ENCODE assay signal across 8 cellular contexts in the genomic region with DNA sequence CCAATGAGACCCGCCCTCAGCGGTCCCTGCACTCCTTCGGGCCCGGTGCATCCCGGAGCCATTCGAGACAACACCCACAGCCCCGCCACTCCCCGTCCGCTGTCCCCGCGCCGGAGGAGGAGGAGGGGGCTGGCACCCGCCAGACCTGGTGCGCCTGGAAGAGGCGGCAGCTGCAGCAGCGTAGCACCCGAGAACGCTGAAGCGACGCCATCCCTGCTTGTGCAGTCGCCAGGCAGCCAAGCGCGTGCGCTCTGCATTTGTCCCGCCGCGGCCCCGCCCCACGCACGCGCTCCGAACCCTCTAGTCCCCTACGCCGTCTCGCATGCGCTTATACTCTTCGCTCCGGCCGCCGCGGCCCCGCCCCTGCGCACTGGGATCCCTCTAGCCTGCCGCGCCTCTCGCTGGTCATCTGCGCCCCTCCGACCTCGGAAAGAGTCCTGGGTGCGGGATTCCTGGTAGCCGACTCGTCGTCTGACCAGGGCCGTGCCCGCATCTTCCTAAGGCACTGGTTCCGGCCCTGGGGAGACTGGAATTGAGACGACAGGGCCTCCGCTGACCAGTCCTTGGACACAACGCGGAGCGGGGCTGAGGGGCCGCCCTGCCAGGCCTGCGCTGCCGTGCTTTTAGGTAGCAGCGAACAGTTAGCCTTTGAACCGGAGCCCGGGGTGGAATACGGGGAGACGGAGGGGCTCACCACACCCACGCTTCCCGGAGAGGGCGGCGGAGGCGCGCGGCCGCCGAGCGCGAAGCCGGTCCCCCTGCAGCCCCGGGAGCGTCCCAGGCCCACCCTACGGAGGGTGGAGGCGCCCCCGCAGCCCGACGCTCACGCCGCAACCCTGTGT. TPM values are rescaled to one million over a fixed set of nuclear protein-coding genes. Genes with fewer than 3 reads are reported as not detected.
DNase-seq lines count a peak whose midpoint lies in the region; ATAC-seq and TF ChIP-seq lines count a peak whose summit lies in the region.

A gene with protein sequence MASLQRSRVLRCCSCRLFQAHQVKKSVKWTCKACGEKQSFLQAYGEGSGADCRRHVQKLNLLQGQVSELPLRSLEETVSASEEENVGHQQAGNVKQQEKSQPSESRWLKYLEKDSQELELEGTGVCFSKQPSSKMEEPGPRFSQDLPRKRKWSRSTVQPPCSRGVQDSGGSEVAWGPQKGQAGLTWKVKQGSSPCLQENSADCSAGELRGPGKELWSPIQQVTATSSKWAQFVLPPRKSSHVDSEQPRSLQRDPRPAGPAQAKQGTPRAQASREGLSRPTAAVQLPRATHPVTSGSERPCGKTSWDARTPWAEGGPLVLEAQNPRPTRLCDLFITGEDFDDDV (minus strand): TSS at position 232 of the 842 bp plus-strand sequence. CDS start 21 bp downstream, at position 211.

- H3K79me2 ChIP-seq in parathyroid adenoma, result peaks cover 21% of the 10 kb centered on the region

- peaks cover 19% of the 10 kb centered on the region for H3K4me1 Mint-ChIP-seq in activated naive CD8-positive, alpha-beta T cell treated with anti-CD3 and anti-CD28 coated beads, Interleukin-2, amount 50 U/mL, for 24 hours

- peaks cover 10% of the 10 kb centered on the region for H3K36me3 Mint-ChIP-seq in activated naive CD8-positive, alpha-beta T cell treated with anti-CD3 and anti-CD28 coated beads, Interleukin-2, amount 50 U/mL, for 24 hours (ENCODE audit: low read depth)

- peak within 1 kb of the TSS; percentile 68 for H3K27ac Mint-ChIP-seq in activated naive CD8-positive, alpha-beta T cell treated with anti-CD3 and anti-CD28 coated beads, Interleukin-2, amount 50 U/mL, for 24 hours

- peak within 1 kb of the TSS; percentile 98 for H2AFZ ChIP-seq in parathyroid adenoma

- H3K9me3 ChIP-seq in parathyroid adenoma (ENCODE audit: control insufficient read depth, low read length) (no peaks in the 10 kb centered on the region), tibial nerve (peaks cover 0 to 4% (median 0%) of the 10 kb centered on the region in 4 donors)

- peak within 1 kb of the TSS; percentile 85 for H3K4me3 Mint-ChIP-seq in activated naive CD8-positive, alpha-beta T cell treated with anti-CD3 and anti-CD28 coated beads, Interleukin-2, amount 50 U/mL, for 24 hours

- TF ChIP-seq EP300 in tibial nerve (IDR thresholded peaks at IDR 0.05), result peak; percentile 87 to 97

- DNase-seq in NCI-H1092 treated with DMSO at 0.1 percent for 48 hours (lab: John Stamatoyannopoulos, UW) (peak; percentile 91), SW 1271 (lab: John Stamatoyannopoulos, UW) (peak; percentile 93 to 98), Right ventricle myocardium superior (peak; percentile 99), tibial nerve (ENCODE audit: low spot score in 2 of 2) (peak; percentile 95 to 97)
- DNase-seq in activated naive CD8-positive, alpha-beta T cell treated with anti-CD3 and anti-CD28 coated beads, Interleukin-2, amount 50 U/mL, for 24 hours, result peak; percentile 94

- H3K4me1 ChIP-seq in parathyroid adenoma (no peaks in the 10 kb centered on the region), tibial nerve (peaks cover 0 to 47% (median 16%) of the 10 kb centered on the region in 4 donors)

- H3K27me3 ChIP-seq in parathyroid adenoma (ENCODE audit: control insufficient read depth, insufficient read depth, low read length) (no peaks in the 10 kb centered on the region), tibial nerve (no peaks in the 10 kb centered on the region)

- ATAC-seq in HG02610 (IDR thresholded peaks at IDR 0.05; ENCODE audit: unreplicated experiment), result peak; percentile 92
- peak; percentile 98 for ATAC-seq in activated naive CD8-positive, alpha-beta T cell treated with anti-CD3 and anti-CD28 coated beads, Interleukin-2, amount 50 U/mL, for 24 hours
- ATAC-seq in Right ventricle myocardium superior (ENCODE audit: poor library complexity), result peak; percentile 99

- intact Hi-C loops in Right ventricle myocardium superior (cut with DNase I), result loop anchor here (5.0 kb wide), 1 partner anchor 37 kb away; a partner anchor contains a TSS

- H3K9me3 Mint-ChIP-seq in activated naive CD8-positive, alpha-beta T cell treated with anti-CD3 and anti-CD28 coated beads, Interleukin-2, amount 50 U/mL, for 24 hours, result no peaks in the 10 kb centered on the region

- H3K27me3 Mint-ChIP-seq in activated naive CD8-positive, alpha-beta T cell treated with anti-CD3 and anti-CD28 coated beads, Interleukin-2, amount 50 U/mL, for 24 hours, result no peaks in the 10 kb centered on the region

- TF ChIP-seq CTCF in parathyroid adenoma (IDR thresholded peaks at IDR 0.05), result peak; percentile 11
- TF ChIP-seq CTCF in tibial nerve (IDR thresholded peaks at IDR 0.05), result peak in 3 of 5 experiments; percentile 13 to 52 (median 26)

- TF ChIP-seq POLR2A in GM10847 (IDR thresholded peaks at IDR 0.05; ENCODE audit: extremely low read depth, insufficient read length) (peak; percentile 50), tibial nerve (IDR thresholded peaks at IDR 0.05) (peak in 1 of 2 donors; percentile 88)

- peak within 1 kb of the TSS; percentile 86 for H3K27ac ChIP-seq in parathyroid adenoma
- peak within 1 kb of the TSS; percentile 71 to 93 (median 91) for H3K27ac ChIP-seq in tibial nerve

- 0 to 1% methylated on average over 46 to 63 of the region's 90 CpGs for WGBS in tibial nerve, 2 donors

- H3K4me2 ChIP-seq in parathyroid adenoma (ENCODE audit: low read length), result peak within 1 kb of the TSS; percentile 78

- peak within 1 kb of the TSS; percentile 84 for H3K4me3 ChIP-seq in parathyroid adenoma (ENCODE audit: low read depth, low read length)
- H3K4me3 ChIP-seq in tibial nerve, result peak within 1 kb of the TSS; percentile 69 to 97 (median 81)

- H3K9ac ChIP-seq in parathyroid adenoma, result peak within 1 kb of the TSS; percentile 47

- H3K36me3 ChIP-seq in parathyroid adenoma (ENCODE audit: control insufficient read depth, insufficient read depth, low read length), result no peaks in the 10 kb centered on the region
- H3K36me3 ChIP-seq in tibial nerve, result peaks cover 0 to 32% (median 0%) of the 10 kb centered on the region in 3 donors

RNA-seq across cellular contexts. Expression of the gene that starts here (rescaled TPM):
- total RNA-seq in Right ventricle myocardium superior (12.1 TPM), tibial nerve (10 to 100 TPM; 48.5 to 82.4 (median 63.2) TPM)

Comparison
In these comparisons a context has a peak if more than half of its experiments do, and no peak if none do; other contexts are left out.
1. Peak in every context shown above with its lines: DNase-seq, ATAC-seq, H3K4me3 ChIP-seq and H3K27ac ChIP-seq.